ENCODE assay signal across 1 cellular context in genomic region chr10:71767420-71768035, GRCh38.
TF ChIP-seq lines count a peak whose summit lies in the region.

No MANE protein-coding gene starts in this region.

TF ChIP-seq in K562, 482 proteins besides CTCF, POLR2A, EP300 and RAD21 (continued from another document):
- TF ChIP-seq ATF7 (IDR thresholded peaks at IDR 0.05) (no peak), TSHZ1 (CRISPR knock-in tag; IDR thresholded peaks at IDR 0.05) (no peak), MAX (CRISPR knock-in tag; IDR thresholded peaks at IDR 0.05) (no peak), AFF1 (IDR thresholded peaks at IDR 0.05; ENCODE audit: low read depth in 1 of 2, partially characterized antibody in 2 of 2) (no peak), DNMT1 (IDR thresholded peaks at IDR 0.05) (no peak), SRSF3 (IDR thresholded peaks at IDR 0.05; ENCODE audit: insufficient read depth, low read length) (no peak), KLF1 (tag; IDR thresholded peaks at IDR 0.05) (no peak), PKNOX1 (IDR thresholded peaks at IDR 0.05) (peak; percentile 71), PBX2 (CRISPR knock-in tag; IDR thresholded peaks at IDR 0.05; ENCODE audit: low read depth) (no peak), PBX2 (tag; conservative IDR thresholded peaks at IDR 0.05; ENCODE audit: low read depth) (peak; percentile 83), KDM2B (CRISPR knock-in tag; IDR thresholded peaks at IDR 0.05) (no peak), SOX6 (IDR thresholded peaks at IDR 0.05) (no peak), PRDM10 (IDR thresholded peaks at IDR 0.05; ENCODE audit: partially characterized antibody) (peak; percentile 40), RFX1 (IDR thresholded peaks at IDR 0.05) (no peak)
